In the genomic region with DNA sequence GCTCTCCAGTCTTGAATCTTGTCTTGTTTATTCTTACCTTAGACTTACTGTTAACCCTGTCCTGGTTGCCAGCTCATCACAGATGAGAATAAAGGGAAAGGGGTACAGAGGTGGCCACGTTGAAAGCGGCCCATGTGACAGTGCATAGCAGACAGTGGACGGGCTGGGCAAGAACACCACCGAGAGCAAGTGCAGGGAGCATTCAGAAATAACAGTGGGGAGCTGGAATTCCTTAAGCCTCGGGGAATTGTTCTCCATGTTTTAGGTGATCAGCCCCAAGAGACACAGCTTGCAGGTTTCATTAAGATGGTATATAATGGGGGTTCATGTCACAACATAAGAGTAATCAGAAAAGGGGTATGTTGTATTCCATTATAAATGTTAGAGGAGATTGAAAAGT, we compare ENCODE assay signal across 1 cellular context.
TF ChIP-seq lines count a peak whose summit lies in the region.

No MANE protein-coding gene starts in this region.

TF ChIP-seq in HepG2, 621 proteins besides CTCF, POLR2A, EP300 and RAD21 (continued from another document):
- no peak for TF ChIP-seq SRSF4 (IDR thresholded peaks at IDR 0.05; ENCODE audit: low read depth, low read length, poor library complexity, severe bottlenecking)
